In the genomic region with DNA sequence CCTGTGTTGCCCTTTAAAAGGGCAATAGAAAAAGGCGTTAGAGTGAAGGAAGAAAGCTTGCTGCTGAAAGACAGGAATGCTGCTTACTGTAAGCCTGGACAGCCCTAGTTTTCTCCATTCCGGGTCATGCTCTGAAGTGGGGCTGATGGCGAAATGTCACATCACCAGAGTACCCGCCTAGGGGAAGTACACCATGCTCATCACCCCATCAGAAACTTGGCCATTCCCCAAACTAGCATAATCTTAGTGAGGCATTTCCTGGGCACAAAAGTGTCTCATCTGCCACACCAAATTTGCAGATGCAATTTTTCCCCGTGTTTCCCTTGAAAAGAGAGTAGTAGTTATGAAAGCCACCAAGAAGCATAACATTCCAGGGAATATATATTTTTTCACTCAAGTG, we compare ENCODE assay signal across 15 cellular contexts. TPM values are rescaled to one million over a fixed set of nuclear protein-coding genes. Genes with fewer than 3 reads are reported as not detected.
DNase-seq lines count a peak whose midpoint lies in the region; ATAC-seq and TF ChIP-seq lines count a peak whose summit lies in the region.
"Had no signal": no experiment of that assay in that cellular context is flagged by ENCODE, and none has a peak within 500 bp of the region (broad histone marks: within the 10 kb centered on the region; RNA-seq: fewer than 3 reads in every experiment).

No MANE protein-coding gene starts in this region.

- H3K27me3 Mint-ChIP-seq in glutamatergic neuron (ENCODE audit: unreplicated experiment) = peaks cover 2% of the 10 kb centered on the region
- H3K27me3 Mint-ChIP-seq: CD4-positive, alpha-beta T cell had no signal

- no peaks in the 10 kb centered on the region for H3K4me1 Mint-ChIP-seq in glutamatergic neuron (ENCODE audit: low read depth, unreplicated experiment)
- H3K4me1 Mint-ChIP-seq: mesothelial cell of epicardium had no signal

- TF ChIP-seq EP300 in gastroesophageal sphincter (IDR thresholded peaks at IDR 0.05) = no peak

- no peak overlapping the region for H3K4me3 Mint-ChIP-seq in glutamatergic neuron (ENCODE audit: unreplicated experiment)
- H3K4me3 Mint-ChIP-seq: CD4-positive, alpha-beta T cell; mesothelial cell of epicardium had no signal

- no peak overlapping the region for H3K4me3 ChIP-seq in gastroesophageal sphincter
- H3K4me3 ChIP-seq: stomach had no signal

- 67 to 86% methylated on average over 1 to 5 of the region's 5 CpGs for WGBS in gastroesophageal sphincter (ENCODE audit: low coverage in 1 of 2), 2 donors

- H3K36me3 Mint-ChIP-seq in glutamatergic neuron (ENCODE audit: unreplicated experiment) = no peaks in the 10 kb centered on the region
- H3K36me3 Mint-ChIP-seq: mesothelial cell of epicardium had no signal

- peak; percentile 49 for DNase-seq in EH (ENCODE audit: low read depth)
- DNase-seq in NOMO-1 treated with DMSO at 0.1 percent for 48 hours (lab: John Stamatoyannopoulos, UW; ENCODE audit: unreplicated experiment) = peak; percentile 56
- peak; percentile 32 for DNase-seq in globus pallidus (ENCODE audit: low spot score)
- peak; percentile 16 for DNase-seq in putamen (ENCODE audit: low spot score)
- no peak for DNase-seq in GM19238 (ENCODE audit: insufficient read length, low spot score)
- no peak for DNase-seq in glutamatergic neuron
- DNase-seq: activated T-cell treated with anti-CD3 and anti-CD28 coated beads, Interleukin-2, amount 50 U/mL, for 48 hours; CD4-positive, alpha-beta T cell; NCI-H1436; NCI-H526 treated with DMSO at 0.1 percent for 48 hours; stimulated activated CD4-positive, alpha-beta T cell treated with anti-CD3 and anti-CD28 coated beads, Interleukin-4, amount 100 ng/mL, for 1 hour; stomach had no signal

- no peak overlapping the region for H3K27ac ChIP-seq in gastroesophageal sphincter
- H3K27ac ChIP-seq: stomach had no signal

- H3K27ac Mint-ChIP-seq in glutamatergic neuron (ENCODE audit: unreplicated experiment) = no peak overlapping the region
- H3K27ac Mint-ChIP-seq: CD4-positive, alpha-beta T cell; mesothelial cell of epicardium had no signal

- H3K9me3 ChIP-seq in gastroesophageal sphincter = no peaks in the 10 kb centered on the region
- H3K9me3 ChIP-seq: stomach had no signal

- H3K9me3 Mint-ChIP-seq in glutamatergic neuron (ENCODE audit: unreplicated experiment) = no peaks in the 10 kb centered on the region

- TF ChIP-seq CTCF in gastroesophageal sphincter (IDR thresholded peaks at IDR 0.05) = no peak
- no peak for TF ChIP-seq CTCF in glutamatergic neuron (IDR thresholded peaks at IDR 0.05; ENCODE audit: partially characterized antibody, unreplicated experiment)

- H3K27me3 ChIP-seq in gastroesophageal sphincter = no peaks in the 10 kb centered on the region
- H3K27me3 ChIP-seq: stomach had no signal

- TF ChIP-seq POLR2A in gastroesophageal sphincter (IDR thresholded peaks at IDR 0.05) = no peak

- no peaks in the 10 kb centered on the region for H3K36me3 ChIP-seq in gastroesophageal sphincter
- H3K36me3 ChIP-seq: stomach had no signal

- ATAC-seq in gastroesophageal sphincter (no peak), GM18502 (IDR thresholded peaks at IDR 0.05; ENCODE audit: poor library complexity, unreplicated experiment) (no peak)

- H3K4me1 ChIP-seq in gastroesophageal sphincter = no peaks in the 10 kb centered on the region
- H3K4me1 ChIP-seq: stomach had no signal

RNA-seq across cellular contexts. Expression of gene CAMK2D, which starts 47.8 kb away (rescaled TPM):
- total RNA-seq in gastroesophageal sphincter = 10 to 100 TPM; 45.9 to 67.1 (median 56.2) TPM
- total RNA-seq in glutamatergic neuron (ENCODE audit: unreplicated experiment) = 24.8 TPM

Comparison
In these comparisons a context has a peak if more than half of its experiments do, and no peak if none do; other contexts are left out.
1. DNase-seq: peak in EH (single experiment), NOMO-1 treated with DMSO at 0.1 percent for 48 hours (single experiment), globus pallidus (single experiment) and putamen (single experiment); none in GM19238 (single experiment) and glutamatergic neuron (single experiment).